1 cellular context compared by ENCODE assay signal in genomic region chr1:223411309-223411708, GRCh38.
TF ChIP-seq lines count a peak whose summit lies in the region.

No MANE protein-coding gene starts in this region.

TF ChIP-seq in IMR-90, 13 proteins besides CTCF, POLR2A, EP300 and RAD21:
- TF ChIP-seq BHLHE40 (IDR thresholded peaks at IDR 0.05; ENCODE audit: low read depth, low read length) (no peak), FOS (IDR thresholded peaks at IDR 0.05; ENCODE audit: low read depth, low read length) (peak; percentile 35; the same call in 1 of the 2 replicates), NFE2L2 (IDR thresholded peaks at IDR 0.05; ENCODE audit: low read depth, low read length) (no peak), MXI1 (IDR thresholded peaks at IDR 0.05; ENCODE audit: borderline replicate concordance, low read depth, low read length) (no peak), CEBPB (IDR thresholded peaks at IDR 0.05; ENCODE audit: low read depth, low read length) (no peak), CHD1 (IDR thresholded peaks at IDR 0.05; ENCODE audit: low read depth, low read length) (no peak)
